In the genomic region with DNA sequence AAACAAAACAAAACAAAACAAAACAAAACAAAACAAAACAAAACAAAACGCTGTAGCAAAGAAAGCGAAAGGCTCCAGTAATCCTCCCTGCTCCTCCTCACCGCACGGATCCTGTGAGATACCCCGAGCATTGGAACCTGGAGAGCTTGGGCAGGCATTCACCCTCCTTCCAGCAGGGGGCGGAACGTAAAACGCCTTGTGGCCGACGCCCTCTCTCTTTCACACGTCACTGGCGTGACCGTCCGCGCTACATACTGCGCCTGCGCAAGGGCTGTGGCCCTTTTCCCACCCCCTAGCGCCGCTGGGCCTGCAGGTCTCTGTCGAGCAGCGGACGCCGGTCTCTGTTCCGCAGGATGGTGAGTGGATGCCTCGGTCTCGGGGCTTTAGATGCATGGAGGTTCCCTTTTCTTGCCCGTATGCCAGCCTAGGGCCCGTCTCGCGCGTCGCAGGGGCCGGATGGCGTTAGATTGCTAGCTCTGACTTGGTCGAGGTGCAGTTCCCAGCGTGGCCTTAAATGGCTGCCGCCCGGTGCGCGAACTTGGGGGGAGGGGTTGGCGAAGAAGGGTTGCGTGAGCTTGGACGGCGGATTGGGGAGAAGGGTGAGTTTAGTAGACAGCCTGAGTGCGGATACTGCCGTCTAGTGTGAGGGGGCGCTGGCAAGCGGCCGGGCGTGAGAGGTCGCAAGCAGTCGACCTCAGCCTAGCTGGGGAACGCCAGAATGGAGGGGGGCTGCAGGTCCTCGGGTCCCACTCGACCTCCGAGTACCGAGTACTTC, we compare ENCODE assay signal across 1 cellular context.
A peak's percentile ranks its signal among the peaks of the same experiment; 100 is the strongest.
TF ChIP-seq lines count a peak whose summit lies in the region.

A gene (plus strand): TSS at position 279 of the 775 bp plus-strand sequence. CDS start 75 bp downstream, at position 354.

TF ChIP-seq in K562, 482 proteins besides CTCF, POLR2A, EP300 and RAD21 (continued from another document and continues in another):
- TF ChIP-seq ZNF644 (tag; IDR thresholded peaks at IDR 0.05; ENCODE audit: low read depth) (no peak; the same call in 1 of the 2 replicates), BCL6 (CRISPR knock-in tag; IDR thresholded peaks at IDR 0.05) (no peak), CREBBP (IDR thresholded peaks at IDR 0.05; ENCODE audit: low read depth, low read length) (no peak), EZH2 (IDR thresholded peaks at IDR 0.05; ENCODE audit: borderline replicate concordance, low read depth, low read length) (no peak), TRIM24 (IDR thresholded peaks at IDR 0.05) (peak; percentile 39 to 87), ZNF778 (CRISPR knock-in tag; IDR thresholded peaks at IDR 0.05) (no peak), MCM3 (IDR thresholded peaks at IDR 0.05) (no peak), TCF7 (IDR thresholded peaks at IDR 0.05; ENCODE audit: borderline replicate concordance) (no peak), FOXP1 (CRISPR knock-in tag; IDR thresholded peaks at IDR 0.05) (peak; percentile 97; the same call in 1 of the 2 replicates), PYGO2 (tag; IDR thresholded peaks at IDR 0.05) (no peak), DIDO1 (tag; IDR thresholded peaks at IDR 0.05; ENCODE audit: low read depth) (no peak; the same call in 1 of the 2 replicates), TARDBP (IDR thresholded peaks at IDR 0.05) (peak; percentile 77; the same call in 1 of the 2 replicates), ZNF830 (CRISPR knock-in tag; IDR thresholded peaks at IDR 0.05) (no peak), RBM39 (optimal IDR thresholded peaks at IDR 0.05; ENCODE audit: low read depth, low read length) (peak; percentile 99), MYC (IDR thresholded peaks at IDR 0.05; ENCODE audit: low read depth, low read length) (peak; percentile 100), MYC (CRISPR knock-in tag; IDR thresholded peaks at IDR 0.05; ENCODE audit: borderline replicate concordance, low read depth) (peak; percentile 99), ZNF253 (CRISPR knock-in tag; conservative IDR thresholded peaks at IDR 0.05) (no peak), MCM7 (IDR thresholded peaks at IDR 0.05) (no peak), HDAC8 (tag; IDR thresholded peaks at IDR 0.05) (peak; percentile 54; the same call in 1 of the 2 replicates), ESRRA (IDR thresholded peaks at IDR 0.05; ENCODE audit: borderline replicate concordance, low read depth) (peak; percentile 71), ZNF282 (CRISPR knock-in tag; IDR thresholded peaks at IDR 0.05) (no peak), E2F3 (CRISPR knock-in tag; IDR thresholded peaks at IDR 0.05) (0 out of 2 replicates have a peak, but pooled peaks have one; percentile 26), BDP1 (IDR thresholded peaks at IDR 0.05; ENCODE audit: insufficient read depth, insufficient read length) (no peak), PHF21A (IDR thresholded peaks at IDR 0.05; ENCODE audit: borderline replicate concordance, low read depth) (peak; percentile 68; the same call in 1 of the 2 replicates), FOXA1 (IDR thresholded peaks at IDR 0.05; ENCODE audit: borderline replicate concordance) (no peak), SRSF1 (IDR thresholded peaks at IDR 0.05; ENCODE audit: low read depth, low read length) (peak; percentile 94), ARHGAP35 (IDR thresholded peaks at IDR 0.05; ENCODE audit: partially characterized antibody) (no peak), MTF1 (CRISPR knock-in tag; IDR thresholded peaks at IDR 0.05; ENCODE audit: borderline replicate concordance) (no peak), SAP30 (IDR thresholded peaks at IDR 0.05; ENCODE audit: borderline replicate concordance, insufficient read depth, low read depth, low read length, poor library complexity, severe bottlenecking) (peak; percentile 89), NR4A1 (CRISPR knock-in tag; IDR thresholded peaks at IDR 0.05) (no peak), NR4A1 (tag; IDR thresholded peaks at IDR 0.05) (no peak), ZFP1 (CRISPR knock-in tag; IDR thresholded peaks at IDR 0.05) (no peak), ZNF551 (CRISPR knock-in tag; IDR thresholded peaks at IDR 0.05) (no peak), SETDB1 (IDR thresholded peaks at IDR 0.05; ENCODE audit: low read length) (peak; percentile 98), SMARCC2 (IDR thresholded peaks at IDR 0.05; ENCODE audit: low read depth) (peak; percentile 48; the same call in 1 of the 2 replicates), KAT7 (CRISPR knock-in tag; IDR thresholded peaks at IDR 0.05; ENCODE audit: borderline replicate concordance) (peak; percentile 99), SMARCA4 (IDR thresholded peaks at IDR 0.05) (peak; percentile 13; the same call in 1 of the 2 replicates), ZBED1 (IDR thresholded peaks at IDR 0.05) (peak; percentile 18), PHB (CRISPR knock-in tag; IDR thresholded peaks at IDR 0.05) (no peak; the same call in 1 of the 2 replicates), PML (IDR thresholded peaks at IDR 0.05; ENCODE audit: low read length) (peak; percentile 96), ZFP30 (CRISPR knock-in tag; IDR thresholded peaks at IDR 0.05; ENCODE audit: borderline replicate concordance) (no peak)
- TF ChIP-seq, protein P1, sequence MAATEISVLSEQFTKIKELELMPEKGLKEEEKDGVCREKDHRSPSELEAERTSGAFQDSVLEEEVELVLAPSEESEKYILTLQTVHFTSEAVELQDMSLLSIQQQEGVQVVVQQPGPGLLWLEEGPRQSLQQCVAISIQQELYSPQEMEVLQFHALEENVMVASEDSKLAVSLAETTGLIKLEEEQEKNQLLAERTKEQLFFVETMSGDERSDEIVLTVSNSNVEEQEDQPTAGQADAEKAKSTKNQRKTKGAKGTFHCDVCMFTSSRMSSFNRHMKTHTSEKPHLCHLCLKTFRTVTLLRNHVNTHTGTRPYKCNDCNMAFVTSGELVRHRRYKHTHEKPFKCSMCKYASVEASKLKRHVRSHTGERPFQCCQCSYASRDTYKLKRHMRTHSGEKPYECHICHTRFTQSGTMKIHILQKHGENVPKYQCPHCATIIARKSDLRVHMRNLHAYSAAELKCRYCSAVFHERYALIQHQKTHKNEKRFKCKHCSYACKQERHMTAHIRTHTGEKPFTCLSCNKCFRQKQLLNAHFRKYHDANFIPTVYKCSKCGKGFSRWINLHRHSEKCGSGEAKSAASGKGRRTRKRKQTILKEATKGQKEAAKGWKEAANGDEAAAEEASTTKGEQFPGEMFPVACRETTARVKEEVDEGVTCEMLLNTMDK (IDR thresholded peaks at IDR 0.05; ENCODE audit: borderline replicate concordance, insufficient read depth, low read depth, low read length, poor library complexity, severe bottlenecking), result peak; percentile 77
- TF ChIP-seq, protein P2, sequence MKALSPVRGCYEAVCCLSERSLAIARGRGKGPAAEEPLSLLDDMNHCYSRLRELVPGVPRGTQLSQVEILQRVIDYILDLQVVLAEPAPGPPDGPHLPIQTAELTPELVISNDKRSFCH (CRISPR knock-in tag; IDR thresholded peaks at IDR 0.05), result no peak
- TF ChIP-seq, protein P2 (tag; IDR thresholded peaks at IDR 0.05), result peak; percentile 84
- TF ChIP-seq, protein P3, sequence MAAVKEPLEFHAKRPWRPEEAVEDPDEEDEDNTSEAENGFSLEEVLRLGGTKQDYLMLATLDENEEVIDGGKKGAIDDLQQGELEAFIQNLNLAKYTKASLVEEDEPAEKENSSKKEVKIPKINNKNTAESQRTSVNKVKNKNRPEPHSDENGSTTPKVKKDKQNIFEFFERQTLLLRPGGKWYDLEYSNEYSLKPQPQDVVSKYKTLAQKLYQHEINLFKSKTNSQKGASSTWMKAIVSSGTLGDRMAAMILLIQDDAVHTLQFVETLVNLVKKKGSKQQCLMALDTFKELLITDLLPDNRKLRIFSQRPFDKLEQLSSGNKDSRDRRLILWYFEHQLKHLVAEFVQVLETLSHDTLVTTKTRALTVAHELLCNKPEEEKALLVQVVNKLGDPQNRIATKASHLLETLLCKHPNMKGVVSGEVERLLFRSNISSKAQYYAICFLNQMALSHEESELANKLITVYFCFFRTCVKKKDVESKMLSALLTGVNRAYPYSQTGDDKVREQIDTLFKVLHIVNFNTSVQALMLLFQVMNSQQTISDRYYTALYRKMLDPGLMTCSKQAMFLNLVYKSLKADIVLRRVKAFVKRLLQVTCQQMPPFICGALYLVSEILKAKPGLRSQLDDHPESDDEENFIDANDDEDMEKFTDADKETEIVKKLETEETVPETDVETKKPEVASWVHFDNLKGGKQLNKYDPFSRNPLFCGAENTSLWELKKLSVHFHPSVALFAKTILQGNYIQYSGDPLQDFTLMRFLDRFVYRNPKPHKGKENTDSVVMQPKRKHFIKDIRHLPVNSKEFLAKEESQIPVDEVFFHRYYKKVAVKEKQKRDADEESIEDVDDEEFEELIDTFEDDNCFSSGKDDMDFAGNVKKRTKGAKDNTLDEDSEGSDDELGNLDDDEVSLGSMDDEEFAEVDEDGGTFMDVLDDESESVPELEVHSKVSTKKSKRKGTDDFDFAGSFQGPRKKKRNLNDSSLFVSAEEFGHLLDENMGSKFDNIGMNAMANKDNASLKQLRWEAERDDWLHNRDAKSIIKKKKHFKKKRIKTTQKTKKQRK (IDR thresholded peaks at IDR 0.05; ENCODE audit: borderline replicate concordance, low read depth, low read length), result no peak
- TF ChIP-seq, protein P4, sequence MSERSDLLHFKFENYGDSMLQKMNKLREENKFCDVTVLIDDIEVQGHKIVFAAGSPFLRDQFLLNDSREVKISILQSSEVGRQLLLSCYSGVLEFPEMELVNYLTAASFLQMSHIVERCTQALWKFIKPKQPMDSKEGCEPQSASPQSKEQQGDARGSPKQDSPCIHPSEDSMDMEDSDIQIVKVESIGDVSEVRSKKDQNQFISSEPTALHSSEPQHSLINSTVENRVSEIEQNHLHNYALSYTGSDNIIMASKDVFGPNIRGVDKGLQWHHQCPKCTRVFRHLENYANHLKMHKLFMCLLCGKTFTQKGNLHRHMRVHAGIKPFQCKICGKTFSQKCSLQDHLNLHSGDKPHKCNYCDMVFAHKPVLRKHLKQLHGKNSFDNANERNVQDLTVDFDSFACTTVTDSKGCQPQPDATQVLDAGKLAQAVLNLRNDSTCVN (CRISPR knock-in tag; IDR thresholded peaks at IDR 0.05), result no peak
- TF ChIP-seq, protein P5, sequence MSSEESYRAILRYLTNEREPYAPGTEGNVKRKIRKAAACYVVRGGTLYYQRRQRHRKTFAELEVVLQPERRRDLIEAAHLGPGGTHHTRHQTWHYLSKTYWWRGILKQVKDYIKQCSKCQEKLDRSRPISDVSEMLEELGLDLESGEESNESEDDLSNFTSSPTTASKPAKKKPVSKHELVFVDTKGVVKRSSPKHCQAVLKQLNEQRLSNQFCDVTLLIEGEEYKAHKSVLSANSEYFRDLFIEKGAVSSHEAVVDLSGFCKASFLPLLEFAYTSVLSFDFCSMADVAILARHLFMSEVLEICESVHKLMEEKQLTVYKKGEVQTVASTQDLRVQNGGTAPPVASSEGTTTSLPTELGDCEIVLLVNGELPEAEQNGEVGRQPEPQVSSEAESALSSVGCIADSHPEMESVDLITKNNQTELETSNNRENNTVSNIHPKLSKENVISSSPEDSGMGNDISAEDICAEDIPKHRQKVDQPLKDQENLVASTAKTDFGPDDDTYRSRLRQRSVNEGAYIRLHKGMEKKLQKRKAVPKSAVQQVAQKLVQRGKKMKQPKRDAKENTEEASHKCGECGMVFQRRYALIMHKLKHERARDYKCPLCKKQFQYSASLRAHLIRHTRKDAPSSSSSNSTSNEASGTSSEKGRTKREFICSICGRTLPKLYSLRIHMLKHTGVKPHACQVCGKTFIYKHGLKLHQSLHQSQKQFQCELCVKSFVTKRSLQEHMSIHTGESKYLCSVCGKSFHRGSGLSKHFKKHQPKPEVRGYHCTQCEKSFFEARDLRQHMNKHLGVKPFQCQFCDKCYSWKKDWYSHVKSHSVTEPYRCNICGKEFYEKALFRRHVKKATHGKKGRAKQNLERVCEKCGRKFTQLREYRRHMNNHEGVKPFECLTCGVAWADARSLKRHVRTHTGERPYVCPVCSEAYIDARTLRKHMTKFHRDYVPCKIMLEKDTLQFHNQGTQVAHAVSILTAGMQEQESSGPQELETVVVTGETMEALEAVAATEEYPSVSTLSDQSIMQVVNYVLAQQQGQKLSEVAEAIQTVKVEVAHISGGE (CRISPR knock-in tag; IDR thresholded peaks at IDR 0.05), result no peak
- TF ChIP-seq, protein P6, sequence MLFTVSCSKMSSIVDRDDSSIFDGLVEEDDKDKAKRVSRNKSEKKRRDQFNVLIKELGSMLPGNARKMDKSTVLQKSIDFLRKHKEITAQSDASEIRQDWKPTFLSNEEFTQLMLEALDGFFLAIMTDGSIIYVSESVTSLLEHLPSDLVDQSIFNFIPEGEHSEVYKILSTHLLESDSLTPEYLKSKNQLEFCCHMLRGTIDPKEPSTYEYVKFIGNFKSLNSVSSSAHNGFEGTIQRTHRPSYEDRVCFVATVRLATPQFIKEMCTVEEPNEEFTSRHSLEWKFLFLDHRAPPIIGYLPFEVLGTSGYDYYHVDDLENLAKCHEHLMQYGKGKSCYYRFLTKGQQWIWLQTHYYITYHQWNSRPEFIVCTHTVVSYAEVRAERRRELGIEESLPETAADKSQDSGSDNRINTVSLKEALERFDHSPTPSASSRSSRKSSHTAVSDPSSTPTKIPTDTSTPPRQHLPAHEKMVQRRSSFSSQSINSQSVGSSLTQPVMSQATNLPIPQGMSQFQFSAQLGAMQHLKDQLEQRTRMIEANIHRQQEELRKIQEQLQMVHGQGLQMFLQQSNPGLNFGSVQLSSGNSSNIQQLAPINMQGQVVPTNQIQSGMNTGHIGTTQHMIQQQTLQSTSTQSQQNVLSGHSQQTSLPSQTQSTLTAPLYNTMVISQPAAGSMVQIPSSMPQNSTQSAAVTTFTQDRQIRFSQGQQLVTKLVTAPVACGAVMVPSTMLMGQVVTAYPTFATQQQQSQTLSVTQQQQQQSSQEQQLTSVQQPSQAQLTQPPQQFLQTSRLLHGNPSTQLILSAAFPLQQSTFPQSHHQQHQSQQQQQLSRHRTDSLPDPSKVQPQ (CRISPR knock-in tag; IDR thresholded peaks at IDR 0.05; ENCODE audit: borderline replicate concordance), result no peak
- TF ChIP-seq, protein P7, sequence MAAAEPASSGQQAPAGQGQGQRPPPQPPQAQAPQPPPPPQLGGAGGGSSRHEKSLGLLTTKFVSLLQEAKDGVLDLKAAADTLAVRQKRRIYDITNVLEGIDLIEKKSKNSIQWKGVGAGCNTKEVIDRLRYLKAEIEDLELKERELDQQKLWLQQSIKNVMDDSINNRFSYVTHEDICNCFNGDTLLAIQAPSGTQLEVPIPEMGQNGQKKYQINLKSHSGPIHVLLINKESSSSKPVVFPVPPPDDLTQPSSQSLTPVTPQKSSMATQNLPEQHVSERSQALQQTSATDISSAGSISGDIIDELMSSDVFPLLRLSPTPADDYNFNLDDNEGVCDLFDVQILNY (CRISPR knock-in tag; IDR thresholded peaks at IDR 0.05), result peak; percentile 94; the same call in 1 of the 2 replicates
- TF ChIP-seq, protein P8, sequence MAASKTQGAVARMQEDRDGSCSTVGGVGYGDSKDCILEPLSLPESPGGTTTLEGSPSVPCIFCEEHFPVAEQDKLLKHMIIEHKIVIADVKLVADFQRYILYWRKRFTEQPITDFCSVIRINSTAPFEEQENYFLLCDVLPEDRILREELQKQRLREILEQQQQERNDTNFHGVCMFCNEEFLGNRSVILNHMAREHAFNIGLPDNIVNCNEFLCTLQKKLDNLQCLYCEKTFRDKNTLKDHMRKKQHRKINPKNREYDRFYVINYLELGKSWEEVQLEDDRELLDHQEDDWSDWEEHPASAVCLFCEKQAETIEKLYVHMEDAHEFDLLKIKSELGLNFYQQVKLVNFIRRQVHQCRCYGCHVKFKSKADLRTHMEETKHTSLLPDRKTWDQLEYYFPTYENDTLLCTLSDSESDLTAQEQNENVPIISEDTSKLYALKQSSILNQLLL (CRISPR knock-in tag; IDR thresholded peaks at IDR 0.05; ENCODE audit: borderline replicate concordance), result 0 out of 2 replicates have a peak, but pooled peaks have one; percentile 4
